Comparison of ENCODE assay signal across 29 cellular contexts in genomic region chr2:224190871-224191270, GRCh38.
A peak's percentile ranks its signal among the peaks of the same experiment; 100 is the strongest.
DNase-seq lines count a peak whose midpoint lies in the region; ATAC-seq and TF ChIP-seq lines count a peak whose summit lies in the region.
"Had no signal": no experiment of that assay in that cellular context is flagged by ENCODE, and none has a peak within 500 bp of the region (broad histone marks: within the 10 kb centered on the region; RNA-seq: fewer than 3 reads in every experiment).

No MANE protein-coding gene starts in this region.

- no peak overlapping the region for H3K27ac ChIP-seq in sigmoid colon
- no peak overlapping the region for H3K27ac ChIP-seq in right lobe of liver
- H3K27ac ChIP-seq: BLaER1 treated with 17β-estradiol and CSF1 and Interleukin-3, amounts not matched to agents 10 nM and 100 nM; breast epithelium; colonic mucosa; neural progenitor cell; upper lobe of right lung had no signal

- no peak overlapping the region for H3K4me3 ChIP-seq in sigmoid colon
- H3K4me3 ChIP-seq in right lobe of liver, result no peak overlapping the region
- H3K4me3 ChIP-seq: BLaER1 treated with 17β-estradiol and CSF1 and Interleukin-3, amounts not matched to agents 10 nM and 100 nM; breast epithelium; colonic mucosa; K562; lung; neural progenitor cell; upper lobe of right lung had no signal

- TF ChIP-seq CTCF in sigmoid colon (IDR thresholded peaks at IDR 0.05) (no peak), right lobe of liver (IDR thresholded peaks at IDR 0.05) (no peak)

- TF ChIP-seq POLR2A in sigmoid colon (IDR thresholded peaks at IDR 0.05) (no peak), right lobe of liver (IDR thresholded peaks at IDR 0.05) (no peak)

- TF ChIP-seq EP300 in sigmoid colon (IDR thresholded peaks at IDR 0.05), result no peak

- H3K9me3 ChIP-seq in sigmoid colon (peaks cover 0 to 2% (median 0%) of the 10 kb centered on the region in 4 donors), right lobe of liver (no peaks in the 10 kb centered on the region)
- H3K9me3 ChIP-seq: colonic mucosa, upper lobe of right lung had no signal

- H3K36me3 ChIP-seq in sigmoid colon, result no peaks in the 10 kb centered on the region
- H3K36me3 ChIP-seq in right lobe of liver, result no peaks in the 10 kb centered on the region
- H3K36me3 ChIP-seq: BLaER1 treated with 17β-estradiol and CSF1 and Interleukin-3, amounts not matched to agents 10 nM and 100 nM; breast epithelium; colonic mucosa; neural progenitor cell; upper lobe of right lung had no signal

- DNase-seq in A172 (ENCODE audit: low spot score) (peak; percentile 36), GM04504 (ENCODE audit: low read depth) (peak; percentile 29), amniotic stem cell (lab: John Stamatoyannopoulos, UW) (peak; percentile 5), hepatic stellate cell (ENCODE audit: low spot score) (peak; percentile 5), sigmoid colon (no peak), C1 segment of cervical spinal cord (lab: John Stamatoyannopoulos, UW) (no peak), right lobe of liver (no peak)
- no peak for DNase-seq in activated CD8-positive, alpha-beta memory T cell treated with anti-CD3 and anti-CD28 coated beads for 24 hours
- DNase-seq: 8988T; activated CD4-positive, CD25-positive, alpha-beta regulatory T cell treated with anti-CD3 and anti-CD28 coated beads, Interleukin-2, amount 50 U/mL, for 72 hours; activated gamma-delta T cell treated with Interleukin-2 at 50 U/mL for 16 hours; activated naive CD8-positive, alpha-beta T cell treated with anti-CD3 and anti-CD28 coated beads, Interleukin-2, amount 50 U/mL, for 24 hours; activated T-cell treated with anti-CD3 and anti-CD28 coated beads, Interleukin-2, amount 50 U/mL, for 1 hour; colonic mucosa; glutamatergic neuron; MM.1S; NCI-H1436 treated with DMSO at 0.1 percent for 48 hours; NCI-H2171 treated with DMSO at 0.1 percent for 48 hours; NCI-H524 treated with DMSO at 0.1 percent for 48 hours; SHP77 treated with DMSO at 0.1 percent for 48 hours; T-cell; upper lobe of right lung had no signal

- no peaks in the 10 kb centered on the region for H3K27me3 ChIP-seq in sigmoid colon
- H3K27me3 ChIP-seq in right lobe of liver, result no peaks in the 10 kb centered on the region
- H3K27me3 ChIP-seq: BLaER1 treated with 17β-estradiol and CSF1 and Interleukin-3, amounts not matched to agents 10 nM and 100 nM; breast epithelium; colonic mucosa; neural progenitor cell; upper lobe of right lung had no signal

- WGBS in sigmoid colon, 2 donors, result 68 to 73% methylated on average over 3 of the region's 3 CpGs
- 51% methylated on average over 3 of the region's 3 CpGs for WGBS in right lobe of liver (ENCODE audit: insufficient coverage, low coverage, low lambda C conversion rate, missing lambda C conversion rate)

- intact Hi-C loops in sigmoid colon (cut with DNase I), result no loop called here
- intact Hi-C loops in right lobe of liver (cut with DNase I), result no loop called here

- ATAC-seq in right lobe of liver, result no peak
- ATAC-seq: activated naive CD8-positive, alpha-beta T cell treated with anti-CD3 and anti-CD28 coated beads, Interleukin-2, amount 50 U/mL, for 24 hours; esophagus mucosa; K562; Panc1; T-cell; upper lobe of right lung had no signal

- H3K4me1 ChIP-seq in sigmoid colon, result no peaks in the 10 kb centered on the region
- H3K4me1 ChIP-seq in right lobe of liver, result no peaks in the 10 kb centered on the region
- H3K4me1 ChIP-seq: breast epithelium, colonic mucosa, upper lobe of right lung had no signal

Comparison
In these comparisons a context has a peak if more than half of its experiments do, and no peak if none do; other contexts are left out.
1. DNase-seq: peak in A172 (single experiment), GM04504 (single experiment), amniotic stem cell (single experiment) and hepatic stellate cell (single experiment); none in sigmoid colon (single experiment), C1 segment of cervical spinal cord (0 of 14), activated CD8-positive, alpha-beta memory T cell treated with anti-CD3 and anti-CD28 coated beads for 24 hours (single experiment) and right lobe of liver (0 of 3).